In genomic region chr16:22077700-22078313, GRCh38 we compare ENCODE assay signal across 8 cellular contexts. TPM values are rescaled to one million over a fixed set of nuclear protein-coding genes. Genes with fewer than 3 reads are reported as not detected.
DNase-seq lines count a peak whose midpoint lies in the region; ATAC-seq and TF ChIP-seq lines count a peak whose summit lies in the region.

No MANE protein-coding gene starts in this region.

- peak; percentile 67 for DNase-seq in GM10248 (ENCODE audit: extremely low spot score)
- DNase-seq in NCI-H1105 treated with DMSO at 0.1 percent for 48 hours (lab: John Stamatoyannopoulos, UW) = peak; percentile 47
- DNase-seq in T-helper 22 cell (ENCODE audit: low read depth) = peak; percentile 32
- DNase-seq in ascending aorta (ENCODE audit: low spot score in 2 of 2) = peak in 1 of 2 donors; percentile 70
- DNase-seq in hypothalamus (lab: John Stamatoyannopoulos, UW) = peak in 30 of 51 donors; percentile 2 to 58 (median 21)
- peak; percentile 37 to 82 (median 58) for DNase-seq in stimulated activated CD4-positive, alpha-beta T cell treated with anti-CD3 and anti-CD28 coated beads, Interleukin-12 subunit alpha, Interleukin-12 subunit beta, amount 100 ng/mL, for 48 hours (ENCODE audit: low read depth in 2 of 3, low spot score in 1 of 3)
- DNase-seq in middle frontal gyrus (ENCODE audit: extremely low spot score, low spot score) = no peak

- H3K9me3 ChIP-seq in ascending aorta = no peaks in the 10 kb centered on the region

- no peaks in the 10 kb centered on the region for H3K27me3 ChIP-seq in ascending aorta

- CTCF ChIA-PET in GM10248 (lab: Yijun Ruan, JAX) = interaction anchor here (0.6 to 6.0 kb wide), 54 partner anchors 9 to 421 kb away, joined by 3 to 313 read pairs (median 10); partner anchors contain the start of genes MOSMO, PDZD9, UQCRC2 and VWA3A

- no peak overlapping the region for H3K27ac ChIP-seq in ascending aorta

- H3K36me3 ChIP-seq in ascending aorta = no peaks in the 10 kb centered on the region

- H3K4me1 ChIP-seq in ascending aorta = no peaks in the 10 kb centered on the region

- no peak overlapping the region for H3K4me3 ChIP-seq in ascending aorta

- intact Hi-C loops in ascending aorta (cut with DNase I) = loop anchor here (1.0 to 10.0 kb wide), 2 partner anchors 77 to 217 kb away; partner anchors contain the start of genes PDZD9 and POLR3E

- POLR2A ChIA-PET in GM10248 (lab: Yijun Ruan, JAX) = no interaction called here

- TF ChIP-seq CTCF in GM10248 (IDR thresholded peaks at IDR 0.05; ENCODE audit: control extremely low read depth, extremely low read depth, low read depth, missing control alignments) = peak; percentile 66
- TF ChIP-seq CTCF in ascending aorta (IDR thresholded peaks at IDR 0.05) = peak; percentile 49 to 72 (median 65)

- no peak for ATAC-seq in GM21786 (IDR thresholded peaks at IDR 0.05; ENCODE audit: unreplicated experiment)

RNA-seq across cellular contexts. Expression of gene VWA3A, which starts 14.5 kb away (rescaled TPM):
- total RNA-seq in ascending aorta = not detected
